10 cellular contexts compared by ENCODE assay signal in genomic region chr22:29079218-29079901, GRCh38. TPM values are rescaled to one million over a fixed set of nuclear protein-coding genes. Genes with fewer than 3 reads are reported as not detected.
DNase-seq lines count a peak whose midpoint lies in the region; ATAC-seq and TF ChIP-seq lines count a peak whose summit lies in the region.
"Had no signal": no experiment of that assay in that cellular context is flagged by ENCODE, and none has a peak within 500 bp of the region (broad histone marks: within the 10 kb centered on the region; RNA-seq: fewer than 3 reads in every experiment).

No MANE protein-coding gene starts in this region.

- intact Hi-C loops in adrenal gland (cut with DNase I): loop anchor here in 1 of 2 donors (10.0 kb wide), 1 partner anchor 75 kb away; no protein-coding TSS in a partner anchor
- intact Hi-C loops in psoas muscle (cut with DNase I): loop anchor here in 1 of 2 donors (5.0 kb wide), 1 partner anchor 73 kb away; no protein-coding TSS in a partner anchor

- H3K9ac ChIP-seq in Karpas-422 (ENCODE audit: low read length) (no peak overlapping the region), smooth muscle cell (ENCODE audit: low read depth) (no peak overlapping the region)

- POLR2A ChIA-PET in HEK293 (lab: Yijun Ruan, JAX): interaction anchor here (0.6 kb wide), 1 partner anchor 153 kb away, joined by 4 read pairs; no protein-coding TSS in a partner anchor

- H3K79me2 ChIP-seq in Karpas-422 (ENCODE audit: low read length): no peaks in the 10 kb centered on the region
- peaks cover 5% of the 10 kb centered on the region for H3K79me2 ChIP-seq in smooth muscle cell (ENCODE audit: low read depth)

- 70 to 78% (median 71%) methylated on average over 8 of the region's 8 CpGs for WGBS in adrenal gland, 4 donors
- WGBS in psoas muscle, 3 donors: 49 to 59% (median 50%) methylated on average over 8 of the region's 8 CpGs
- WGBS in smooth muscle cell (ENCODE audit: low lambda C conversion rate): 85% methylated on average over 8 of the region's 8 CpGs

- no peak overlapping the region for H2AFZ ChIP-seq in Karpas-422 (ENCODE audit: low read length)
- no peak overlapping the region for H2AFZ ChIP-seq in smooth muscle cell (ENCODE audit: low read depth)

- no peaks in the 10 kb centered on the region for H3K9me2 ChIP-seq in Karpas-422 (replicated peaks; ENCODE audit: insufficient read depth, low read length)

- H3K4me1 ChIP-seq in HEK293 (ENCODE audit: control insufficient read depth, insufficient read depth, low read length) (peaks cover 29% of the 10 kb centered on the region), adrenal gland (replicated peaks in 1 of 2) (peaks cover 63 to 74% of the 10 kb centered on the region in 2 donors), psoas muscle (peaks cover 27% of the 10 kb centered on the region), Karpas-422 (ENCODE audit: low read length) (0 out of 2 replicates have a peak, but pooled peaks cover 3% of the 10 kb centered on the region), smooth muscle cell (ENCODE audit: low read depth) (peaks cover 3% of the 10 kb centered on the region)

- H3K36me3 ChIP-seq in HEK293 (ENCODE audit: control insufficient read depth in 2 of 2, insufficient read depth in 1 of 2, low read length in 2 of 2) (no peaks in the 10 kb centered on the region; a peak in 1 of 3 replicates), adrenal gland (replicated peaks in 1 of 2) (no peaks in the 10 kb centered on the region), psoas muscle (ENCODE audit: insufficient read depth in 1 of 2, low read depth in 1 of 2) (no peaks in the 10 kb centered on the region), Karpas-422 (ENCODE audit: insufficient read depth, low read length) (no peaks in the 10 kb centered on the region), smooth muscle cell (ENCODE audit: low read depth) (no peaks in the 10 kb centered on the region)

- H3K4me3 ChIP-seq in HEK293 (ENCODE audit: low read depth, low read length) (no peak overlapping the region), adrenal gland (no peak overlapping the region), psoas muscle (no peak overlapping the region), Karpas-422 (ENCODE audit: low read length) (no peak overlapping the region), smooth muscle cell (no peak overlapping the region)

- no peak for TF ChIP-seq CTCF in HEK293 (tag by site-specific recombination; IDR thresholded peaks at IDR 0.05)
- TF ChIP-seq CTCF in adrenal gland (IDR thresholded peaks at IDR 0.05): no peak
- no peak for TF ChIP-seq CTCF in psoas muscle (IDR thresholded peaks at IDR 0.05)
- no peak for TF ChIP-seq CTCF in smooth muscle cell (IDR thresholded peaks at IDR 0.05; ENCODE audit: borderline replicate concordance, insufficient read depth, poor library complexity, severe bottlenecking)

- DNase-seq in NCI-H2107 (lab: John Stamatoyannopoulos, UW) (peak; percentile 63), adrenal gland (no peak), psoas muscle (no peak), Karpas-422 (no peak), smooth muscle cell (lab: John Stamatoyannopoulos, UW; ENCODE audit: unreplicated experiment) (no peak), iPS-NIHi11 (ENCODE audit: low spot score) (no peak), T1000 (lab: John Stamatoyannopoulos, UW) (no peak)

- H3K27me3 ChIP-seq in adrenal gland (no peaks in the 10 kb centered on the region), psoas muscle (ENCODE audit: insufficient read depth in 3 of 3, low read length in 2 of 3) (no peaks in the 10 kb centered on the region), Karpas-422 (ENCODE audit: low read length) (no peaks in the 10 kb centered on the region), smooth muscle cell (ENCODE audit: low read depth) (no peaks in the 10 kb centered on the region)

- H3K27ac ChIP-seq in HEK293 (ENCODE audit: extremely low read depth, low read depth, low read length) (peak overlapping the region; percentile 74), adrenal gland (peak overlapping the region in 3 of 5 donors; percentile 19 to 56 (median 19)), psoas muscle (peak overlapping the region; percentile 48), Karpas-422 (ENCODE audit: low read length) (no peak overlapping the region), smooth muscle cell (ENCODE audit: low read depth) (no peak overlapping the region)

- TF ChIP-seq POLR2A in adrenal gland (IDR thresholded peaks at IDR 0.05): no peak

- CTCF ChIA-PET in HEK293 (lab: Yijun Ruan, JAX): interaction anchor here (0.8 to 2.8 kb wide), 6 partner anchors 10 to 166 kb away, joined by 3 to 9 read pairs (median 6); no protein-coding TSS in a partner anchor

- peak in 3 of 4 donors; percentile 33 to 47 (median 34) for ATAC-seq in psoas muscle
- ATAC-seq: T-cell had no signal

- no peaks in the 10 kb centered on the region for H3K9me3 ChIP-seq in HEK293 (ENCODE audit: control insufficient read depth, insufficient read depth, low read depth, low read length)
- H3K9me3 ChIP-seq in adrenal gland (replicated peaks in 1 of 3): no peaks in the 10 kb centered on the region
- H3K9me3 ChIP-seq in psoas muscle: no peaks in the 10 kb centered on the region
- no peaks in the 10 kb centered on the region for H3K9me3 ChIP-seq in Karpas-422 (ENCODE audit: low read length)
- H3K9me3 ChIP-seq in smooth muscle cell (replicated peaks; ENCODE audit: low read depth): no peaks in the 10 kb centered on the region

- no peak overlapping the region for H3K4me2 ChIP-seq in Karpas-422 (ENCODE audit: low read depth, low read length, poor library complexity, severe bottlenecking)
- no peak overlapping the region for H3K4me2 ChIP-seq in smooth muscle cell

- H3F3A ChIP-seq in smooth muscle cell (ENCODE audit: low read depth): no peaks in the 10 kb centered on the region

- H4K20me1 ChIP-seq in Karpas-422 (ENCODE audit: insufficient read depth, low read depth, low read length) (no peaks in the 10 kb centered on the region), smooth muscle cell (ENCODE audit: low read depth) (no peaks in the 10 kb centered on the region)

TF ChIP-seq in HEK293, 187 proteins besides CTCF, POLR2A, EP300 and RAD21 (continues in another document):
- no peak for TF ChIP-seq MEIS1 (CRISPR knock-in tag; IDR thresholded peaks at IDR 0.05; ENCODE audit: borderline replicate concordance)
- TF ChIP-seq ZBTB8A (tag by site-specific recombination; IDR thresholded peaks at IDR 0.05): peak; percentile 75
- TF ChIP-seq ZNF324 (tag by site-specific recombination; IDR thresholded peaks at IDR 0.05): no peak
- no peak for TF ChIP-seq ZNF777 (tag by site-specific recombination; IDR thresholded peaks at IDR 0.05; ENCODE audit: borderline replicate concordance)
- TF ChIP-seq ZBTB21 (tag by site-specific recombination; IDR thresholded peaks at IDR 0.05): no peak
- no peak for TF ChIP-seq ZNF404 (tag by site-specific recombination; IDR thresholded peaks at IDR 0.05)
- TF ChIP-seq ZNF223 (tag by site-specific recombination; IDR thresholded peaks at IDR 0.05): no peak
- TF ChIP-seq ZNF521 (tag by site-specific recombination; IDR thresholded peaks at IDR 0.05): no peak
- TF ChIP-seq SP3 (tag by site-specific recombination; IDR thresholded peaks at IDR 0.05): no peak
- peak; percentile 20; the same call in 1 of the 2 replicates for TF ChIP-seq KLF7 (tag by site-specific recombination; IDR thresholded peaks at IDR 0.05; ENCODE audit: borderline replicate concordance)
- 0 out of 2 replicates have a peak, but pooled peaks have one; percentile 7 for TF ChIP-seq GLIS1 (tag by site-specific recombination; IDR thresholded peaks at IDR 0.05)
- TF ChIP-seq ZNF610 (tag by site-specific recombination; IDR thresholded peaks at IDR 0.05; ENCODE audit: borderline replicate concordance): peak; percentile 30; the same call in 1 of the 2 replicates
- TF ChIP-seq ZNF114 (tag by site-specific recombination; IDR thresholded peaks at IDR 0.05): no peak
- TF ChIP-seq ZNF488 (tag by site-specific recombination; IDR thresholded peaks at IDR 0.05): no peak
- no peak for TF ChIP-seq ZNF639 (tag by site-specific recombination; IDR thresholded peaks at IDR 0.05)

RNA-seq across cellular contexts. Expression of gene KREMEN1, which starts 6.5 kb away (rescaled TPM):
- total RNA-seq in adrenal gland: 10 to 100 TPM; 19.8 to 58.7 (median 41.1) TPM
- 10 to 100 TPM in 2 of 3 donors, 1 to 10 TPM in 1; 9.3 to 20.2 (median 19.9) TPM for polyA plus RNA-seq in adrenal gland
- total RNA-seq in psoas muscle: 10 to 100 TPM; 17.5 to 68.2 (median 38.0) TPM
- 10 to 100 TPM in 1 of 3 donors, 1 to 10 TPM in 2; 7.7 to 13.9 (median 8.8) TPM for polyA plus RNA-seq in psoas muscle
- not detected in 2 replicates for total RNA-seq in Karpas-422 (2014; rRNA removed; shearing (Covaris generic); ENCODE audit: low replicate concordance)
- 6.8 and 7.8 TPM in 2 replicates for total RNA-seq in smooth muscle cell
- 6.0 and 9.9 TPM in 2 replicates for polyA plus RNA-seq in smooth muscle cell

RNA-seq across cellular contexts. Expression of gene C22orf31, which starts 17.7 kb away (rescaled TPM):
- total RNA-seq in adrenal gland (under 1 TPM in 1 of 8 donors, not detected in 7; 0.43 TPM), psoas muscle (not detected), smooth muscle cell (not detected in 2 replicates)
- polyA plus RNA-seq in adrenal gland (1 to 10 TPM in 2 of 3 donors, not detected in 1; 1.4 to 1.9 TPM), psoas muscle (not detected), smooth muscle cell (not detected in 2 replicates)
- total RNA-seq in Karpas-422 (2014; rRNA removed; shearing (Covaris generic); ENCODE audit: low replicate concordance): not detected in 2 replicates
- total RNA-seq: T-cell had no signal
- polyA plus RNA-seq: liver had no signal

Comparison
In these comparisons a context has a peak if more than half of its experiments do, and no peak if none do; other contexts are left out.
1. H3K27ac ChIP-seq: peak in HEK293 (single experiment), adrenal gland (3 of 5) and psoas muscle (single experiment); none in Karpas-422 (single experiment) and smooth muscle cell (single experiment).